In the genomic region with DNA sequence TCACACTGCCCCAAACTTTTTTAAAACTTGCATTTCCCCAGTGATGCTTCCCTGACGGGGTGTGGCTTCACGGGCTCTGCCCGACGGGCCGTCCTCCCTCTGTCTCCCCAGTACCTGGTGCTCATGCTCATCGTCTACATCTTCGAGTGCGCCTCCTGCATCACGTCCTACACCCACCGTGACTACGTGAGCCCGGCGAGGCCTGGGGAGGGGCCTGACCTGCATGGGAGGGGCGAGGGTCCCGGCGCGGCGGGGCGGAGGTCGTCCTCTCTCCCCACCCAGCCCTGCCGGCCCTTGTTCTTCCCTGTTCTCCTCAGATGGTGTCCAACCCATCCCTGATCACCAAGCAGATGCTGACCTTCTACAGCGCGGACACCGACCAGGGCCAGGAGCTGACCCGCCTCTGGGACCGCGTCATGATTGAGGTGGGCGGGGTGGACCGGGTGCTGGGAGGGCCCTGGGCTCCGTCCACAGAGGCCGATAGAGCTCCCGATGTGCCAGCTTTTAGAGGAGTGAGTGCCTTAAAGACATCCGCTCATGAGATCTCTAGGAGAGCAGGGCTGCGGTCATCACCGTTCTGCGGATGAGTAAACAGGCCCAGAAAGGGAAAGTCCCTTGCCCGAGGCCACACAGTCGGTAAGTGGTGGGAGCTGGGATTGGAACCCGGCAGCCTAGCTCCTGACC, we compare ENCODE assay signal across 7 cellular contexts. TPM values are rescaled to one million over a fixed set of nuclear protein-coding genes. Genes with fewer than 3 reads are reported as not detected.
DNase-seq lines count a peak whose midpoint lies in the region; TF ChIP-seq lines count a peak whose summit lies in the region.

No MANE protein-coding gene starts in this region.

- H3K79me2 ChIP-seq in GM23248 (ENCODE audit: insufficient read depth), result no peaks in the 10 kb centered on the region

- no peaks in the 10 kb centered on the region for H3K9me3 ChIP-seq in GM23248 (ENCODE audit: low read depth)
- no peaks in the 10 kb centered on the region for H3K9me3 ChIP-seq in iPS-15b (ENCODE audit: control insufficient read depth, insufficient read depth, low read length)

- DNase-seq in GM23248, result peak; percentile 73
- peak; percentile 26 for DNase-seq in RWPE1 (ENCODE audit: low spot score)
- peak; percentile 55 for DNase-seq in amniotic stem cell (lab: John Stamatoyannopoulos, UW)
- DNase-seq in stimulated activated CD4-positive, alpha-beta T cell treated with anti-CD3 and anti-CD28 coated beads, Interleukin-4, amount 100 ng/mL, for 1 hour, result peak; percentile 30
- DNase-seq in RKO (ENCODE audit: low spot score), result no peak
- no peak for DNase-seq in NCI-H1092 treated with DMSO at 0.1 percent for 48 hours (lab: John Stamatoyannopoulos, UW)

- H3F3A ChIP-seq in GM23248 (ENCODE audit: insufficient read depth), result no peaks in the 10 kb centered on the region

- H3K27me3 ChIP-seq in GM23248 (replicated peaks; ENCODE audit: insufficient read depth) (peaks cover 14% of the 10 kb centered on the region), iPS-15b (ENCODE audit: control insufficient read depth, insufficient read depth, low read length) (peaks cover 13% of the 10 kb centered on the region)

- H3K4me1 ChIP-seq in GM23248 (ENCODE audit: insufficient read depth), result no peaks in the 10 kb centered on the region
- H3K4me1 ChIP-seq in iPS-15b (ENCODE audit: control insufficient read depth, insufficient read depth, low read length), result no peaks in the 10 kb centered on the region

- H3K36me3 ChIP-seq in GM23248 (ENCODE audit: low read depth) (no peaks in the 10 kb centered on the region), iPS-15b (ENCODE audit: control insufficient read depth, insufficient read depth, low read length) (no peaks in the 10 kb centered on the region)

- POLR2A ChIA-PET in RWPE1 (lab: Yijun Ruan, JAX; ENCODE audit: low non-redundant PET), result no interaction called here

- 10 to 15% methylated on average over 33 to 39 of the region's 39 CpGs for WGBS in GM23248 (ENCODE audit: low coverage in 1 of 2, low lambda C conversion rate in 2 of 2, missing lambda C conversion rate in 2 of 2), 2 experiments

- peak overlapping the region; percentile 14; the same call in 1 of the 2 replicates for H3K9ac ChIP-seq in GM23248
- H3K9ac ChIP-seq in iPS-15b (ENCODE audit: low read depth, low read length), result no peak overlapping the region

- H3K9me2 ChIP-seq in GM23248 (ENCODE audit: insufficient read depth), result no peaks in the 10 kb centered on the region

- H2AFZ ChIP-seq in GM23248, result peak overlapping the region; percentile 78

- no peaks in the 10 kb centered on the region for H4K20me1 ChIP-seq in GM23248 (ENCODE audit: insufficient read depth)

- H3K4me3 ChIP-seq in GM23248 (peak overlapping the region; percentile 65), iPS-15b (ENCODE audit: low read depth, low read length) (peak overlapping the region; percentile 74)

- H3K4me2 ChIP-seq in GM23248 (ENCODE audit: unreplicated experiment), result peak overlapping the region; percentile 55

- in situ Hi-C loops in GM23248 (cut with MboI), result no loop called here

- no peak for TF ChIP-seq CTCF in RWPE1 (conservative IDR thresholded peaks at IDR 0.05; ENCODE audit: low read depth)

- CTCF ChIA-PET in RWPE1 (lab: Yijun Ruan, JAX), result interaction anchor here (0.6 to 1.0 kb wide), 2 partner anchors 20 to 147 kb away, joined by 4 to 5 read pairs; no protein-coding TSS in a partner anchor

- no peak overlapping the region for H3K27ac ChIP-seq in GM23248
- H3K27ac ChIP-seq in RWPE1, result no peak overlapping the region

RNA-seq across cellular contexts. Expression of a gene that starts 6.9 kb away (rescaled TPM):
- not detected in 2 replicates for total RNA-seq in GM23248 (2014; rRNA removed; shearing (Covaris generic))
- polyA plus RNA-seq in GM23248 (2016; fragmentation: Nextera tagmentation; extraction: Ambion mirVana), result not detected in 2 replicates

RNA-seq across cellular contexts. Expression of a gene that starts 25.1 kb away (rescaled TPM):
- 328 and 423 TPM in 2 replicates for total RNA-seq in GM23248 (2014; rRNA removed; shearing (Covaris generic))
- polyA plus RNA-seq in GM23248 (2016; fragmentation: Nextera tagmentation; extraction: Ambion mirVana), result 448 and 472 TPM in 2 replicates

RNA-seq across cellular contexts. Expression of a gene that starts 31.1 kb away (rescaled TPM):
- total RNA-seq in GM23248 (2014; rRNA removed; shearing (Covaris generic)), result not detected in 2 replicates
- not detected in 2 replicates for polyA plus RNA-seq in GM23248 (2016; fragmentation: Nextera tagmentation; extraction: Ambion mirVana)

RNA-seq across cellular contexts. Expression of a gene that starts 31.7 kb away (rescaled TPM):
- total RNA-seq in GM23248 (2014; rRNA removed; shearing (Covaris generic)), result not detected in 2 replicates
- polyA plus RNA-seq in GM23248 (2016; fragmentation: Nextera tagmentation; extraction: Ambion mirVana), result 0.91 and 0.93 TPM in 2 replicates

RNA-seq across cellular contexts. Expression of a gene that starts 44.4 kb away (rescaled TPM):
- total RNA-seq in GM23248 (2014; rRNA removed; shearing (Covaris generic)), result 57.3 and 74.7 TPM in 2 replicates
- polyA plus RNA-seq in GM23248 (2016; fragmentation: Nextera tagmentation; extraction: Ambion mirVana), result 82.5 and 86.2 TPM in 2 replicates

Comparison
In these comparisons a context has a peak if more than half of its experiments do, and no peak if none do; other contexts are left out.
1. DNase-seq: peak in GM23248 (single experiment), RWPE1 (single experiment), amniotic stem cell (single experiment) and stimulated activated CD4-positive, alpha-beta T cell treated with anti-CD3 and anti-CD28 coated beads, Interleukin-4, amount 100 ng/mL, for 1 hour (single experiment); none in RKO (single experiment) and NCI-H1092 treated with DMSO at 0.1 percent for 48 hours (single experiment).